34 cellular contexts compared by ENCODE assay signal in genomic region chr10:88073676-88074075, GRCh38.
"Had no signal": no experiment of that assay in that cellular context is flagged by ENCODE, and none has a peak within 500 bp of the region (broad histone marks: within the 10 kb centered on the region; RNA-seq: fewer than 3 reads in every experiment).

No MANE protein-coding gene starts in this region.

- H3K27ac Mint-ChIP-seq: activated CD4-positive, alpha-beta memory T cell treated with anti-CD3 and anti-CD28 coated beads, Interleukin-2, amount 10 ng/mL, durations not matched to agents 7 days and 5 days; activated naive CD8-positive, alpha-beta T cell treated with anti-CD3 and anti-CD28 coated beads for 36 hours; activated T-cell treated with anti-CD3 and anti-CD28 coated beads, Interleukin-2, amount 50 U/mL, for 72 hours; activated T-helper 17 cell treated with anti-CD3 and anti-CD28 coated beads, Interleukin-2, amount 50 U/mL, for 72 hours had no signal

- H3K4me1 ChIP-seq: Peyer's patch had no signal

- H3K36me3 ChIP-seq: brain microvascular endothelial cell, MG63, Peyer's patch had no signal

- H3K4me3 Mint-ChIP-seq: activated CD4-positive, alpha-beta memory T cell treated with anti-CD3 and anti-CD28 coated beads, Interleukin-2, amount 10 ng/mL, durations not matched to agents 7 days and 5 days; activated naive CD8-positive, alpha-beta T cell treated with anti-CD3 and anti-CD28 coated beads for 36 hours; activated T-cell treated with anti-CD3 and anti-CD28 coated beads, Interleukin-2, amount 50 U/mL, for 72 hours; activated T-helper 17 cell treated with anti-CD3 and anti-CD28 coated beads, Interleukin-2, amount 50 U/mL, for 72 hours; central memory CD8-positive, alpha-beta T cell had no signal

- H3K36me3 Mint-ChIP-seq: activated naive CD8-positive, alpha-beta T cell treated with anti-CD3 and anti-CD28 coated beads for 36 hours had no signal

- H3K9me3 Mint-ChIP-seq: activated CD4-positive, alpha-beta memory T cell treated with anti-CD3 and anti-CD28 coated beads, Interleukin-2, amount 10 ng/mL, durations not matched to agents 7 days and 5 days; activated naive CD8-positive, alpha-beta T cell treated with anti-CD3 and anti-CD28 coated beads for 36 hours; activated T-helper 17 cell treated with anti-CD3 and anti-CD28 coated beads, Interleukin-2, amount 50 U/mL, for 72 hours; central memory CD8-positive, alpha-beta T cell had no signal

- H3K27ac ChIP-seq: brain microvascular endothelial cell, Peyer's patch, RWPE1, VCaP had no signal

- H3K27me3 ChIP-seq: brain microvascular endothelial cell, MG63, Peyer's patch had no signal

- H3K27me3 Mint-ChIP-seq: activated naive CD8-positive, alpha-beta T cell treated with anti-CD3 and anti-CD28 coated beads for 36 hours; activated T-helper 17 cell treated with anti-CD3 and anti-CD28 coated beads, Interleukin-2, amount 50 U/mL, for 72 hours; central memory CD8-positive, alpha-beta T cell had no signal

- DNase-seq: activated CD4-positive, alpha-beta memory T cell treated with anti-CD3 and anti-CD28 coated beads, Interleukin-2, amount 10 ng/mL, durations not matched to agents 7 days and 5 days; activated CD4-positive, alpha-beta T cell treated with anti-CD3 and anti-CD28 coated beads for 1 hour; activated CD4-positive, alpha-beta T cell treated with anti-CD3 and anti-CD28 coated beads for 48 hours; activated CD4-positive, CD25-positive, alpha-beta regulatory T cell; activated effector memory CD4-positive, alpha-beta T cell treated with anti-CD3 and anti-CD28 coated beads, Interleukin-2, amount 50 U/mL, for 16 hours; activated naive CD4-positive, alpha-beta T cell; activated naive CD4-positive, alpha-beta T cell treated with anti-CD3 and anti-CD28 coated beads, Interleukin-2, amount 50 U/mL, for 16 hours; activated naive CD8-positive, alpha-beta T cell treated with anti-CD3 and anti-CD28 coated beads for 36 hours; activated T-cell treated with anti-CD3 and anti-CD28 coated beads, Interleukin-2, amount 50 U/mL, for 1 hour; activated T-cell treated with anti-CD3 and anti-CD28 coated beads, Interleukin-2, amount 50 U/mL, for 72 hours; amniotic stem cell; aorta; brain microvascular endothelial cell; Kasumi-1; KBM-7; MG63; NCI-H1048; NCI-H1105 treated with DMSO at 0.1 percent for 48 hours; NCI-H1436; NCI-H187; NCI-H2081; NCI-H345; NCI-H524 treated with DMSO at 0.1 percent for 48 hours; PC-3; Peyer's patch; SIG-M5; SW 1271; T-helper 1 cell; T-helper 2 cell; T-helper 9 cell had no signal

- H3K4me3 ChIP-seq: MG63, Peyer's patch had no signal

- H3K9me3 ChIP-seq: MG63, Peyer's patch had no signal
